8 cellular contexts compared by ENCODE assay signal in the genomic region with DNA sequence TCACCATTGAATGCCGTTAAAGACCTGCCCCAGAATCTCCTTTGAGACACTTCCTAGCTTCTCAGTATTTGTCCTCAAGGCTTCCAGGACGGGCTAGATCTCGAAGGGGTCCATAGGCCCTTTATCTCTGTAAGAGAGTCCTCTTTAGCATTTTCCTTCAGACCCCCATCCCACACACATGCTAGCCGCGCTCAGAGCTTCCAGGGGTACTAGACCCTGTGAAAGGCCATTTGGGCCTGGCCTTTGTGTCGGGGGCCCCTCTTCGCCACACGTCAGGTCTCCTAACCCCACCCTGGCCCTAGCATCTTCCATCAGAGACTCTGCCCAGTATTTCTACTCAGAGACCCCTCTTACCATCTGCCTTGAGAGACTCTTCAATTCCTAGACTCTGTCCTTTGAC. TPM values are rescaled to one million over a fixed set of nuclear protein-coding genes. Genes with fewer than 3 reads are reported as not detected.
DNase-seq lines count a peak whose midpoint lies in the region; TF ChIP-seq lines count a peak whose summit lies in the region.

No MANE protein-coding gene starts in this region.

- no peak overlapping the region for H4K91ac ChIP-seq in trophoblast cell (ENCODE audit: low read depth, low read length)

- H2BK5ac ChIP-seq in trophoblast cell (ENCODE audit: low read depth, low read length, poor library complexity), result no peak overlapping the region

- no peak overlapping the region for H2AK5ac ChIP-seq in trophoblast cell (ENCODE audit: low read length)

- no peaks in the 10 kb centered on the region for H3K9me3 ChIP-seq in ES-I3 (ENCODE audit: control insufficient read depth, insufficient read depth, low read length)
- H3K9me3 ChIP-seq in SJSA1 (replicated peaks), result no peaks in the 10 kb centered on the region
- no peaks in the 10 kb centered on the region for H3K9me3 ChIP-seq in esophagus muscularis mucosa
- no peaks in the 10 kb centered on the region for H3K9me3 ChIP-seq in trophoblast cell (ENCODE audit: insufficient read depth, low read depth, low read length)

- 53% methylated on average over 8 of the region's 8 CpGs for WGBS in esophagus muscularis mucosa
- no CpG with 5 or more reads among the region's 8 CpGs for WGBS in trophoblast cell (ENCODE audit: extremely low coverage, insufficient coverage, insufficient read length)

- H3K9ac ChIP-seq in ES-I3 (ENCODE audit: low read depth, low read length), result peak overlapping the region; percentile 92
- peak overlapping the region; percentile 97 for H3K9ac ChIP-seq in trophoblast cell (ENCODE audit: low read length)

- intact Hi-C loops in esophagus muscularis mucosa (cut with DNase I), result loop anchor here (10.0 kb wide), 1 partner anchor 830 kb away; no protein-coding TSS in a partner anchor

- peaks cover 18% of the 10 kb centered on the region for H3K79me2 ChIP-seq in trophoblast cell (ENCODE audit: control insufficient read depth, insufficient read depth, low read length, poor library complexity)

- H3K27me3 ChIP-seq in SJSA1 (replicated peaks) (no peaks in the 10 kb centered on the region), esophagus muscularis mucosa (no peaks in the 10 kb centered on the region), trophoblast cell (ENCODE audit: insufficient read depth, low read length) (no peaks in the 10 kb centered on the region)

- no peak for TF ChIP-seq EP300 in esophagus muscularis mucosa (IDR thresholded peaks at IDR 0.05)

- H3K23ac ChIP-seq in trophoblast cell (ENCODE audit: low read length), result no peak overlapping the region

- no peak overlapping the region for H4K8ac ChIP-seq in trophoblast cell (ENCODE audit: low read depth, low read length)

- peak overlapping the region; percentile 91 for H3K4me2 ChIP-seq in trophoblast cell (ENCODE audit: low read length)

- H3K4me3 ChIP-seq in SJSA1 (peak overlapping the region; percentile 87), esophagus muscularis mucosa (peak overlapping the region; percentile 72 to 95 (median 80)), trophoblast cell (ENCODE audit: low read depth, low read length) (peak overlapping the region; percentile 91)

- H3K36me3 ChIP-seq in ES-I3 (ENCODE audit: insufficient read depth, low read length), result peaks cover 29% of the 10 kb centered on the region
- peaks cover 43% of the 10 kb centered on the region for H3K36me3 ChIP-seq in SJSA1
- H3K36me3 ChIP-seq in esophagus muscularis mucosa, result peaks cover 0 to 17% (median 11%) of the 10 kb centered on the region in 4 donors
- H3K36me3 ChIP-seq in trophoblast cell (ENCODE audit: control insufficient read depth in 1 of 2, insufficient read depth in 2 of 2, low read length in 2 of 2), result peaks cover 12 to 23% of the 10 kb centered on the region in 2 experiments

- H4K12ac ChIP-seq in trophoblast cell (ENCODE audit: low read depth, low read length), result no peak overlapping the region

- H3K4ac ChIP-seq in trophoblast cell (ENCODE audit: low read depth, low read length), result peak overlapping the region; percentile 77

- no peak overlapping the region for H3K18ac ChIP-seq in trophoblast cell (ENCODE audit: low read length)

- DNase-seq in SJSA1 (ENCODE audit: low read depth in 1 of 2, low spot score in 2 of 2), result no peak
- DNase-seq in esophagus muscularis mucosa (ENCODE audit: extremely low spot score), result no peak
- DNase-seq in trophoblast cell, result peak in 1 of 2 donors; percentile 22
- no peak for DNase-seq in AML-193 (lab: John Stamatoyannopoulos, UW)
- no peak for DNase-seq in iPS-NIHi7 (ENCODE audit: extremely low spot score)
- no peak for DNase-seq in H4 (ENCODE audit: low spot score)
- DNase-seq in superior temporal gyrus (ENCODE audit: extremely low spot score), result no peak

- peaks cover 7% of the 10 kb centered on the region for H3K79me1 ChIP-seq in trophoblast cell (ENCODE audit: low read length)

- no peak overlapping the region for H2AFZ ChIP-seq in trophoblast cell (ENCODE audit: insufficient read depth, low read length, poor library complexity)

- no peak for TF ChIP-seq POLR2A in esophagus muscularis mucosa (IDR thresholded peaks at IDR 0.05; ENCODE audit: low read depth)

- TF ChIP-seq CTCF in esophagus muscularis mucosa (IDR thresholded peaks at IDR 0.05), result no peak

- H3K27ac ChIP-seq in SJSA1 (peak overlapping the region; percentile 94; the same call in 1 of the 2 replicates), esophagus muscularis mucosa (replicated peaks in 1 of 4) (peak overlapping the region; percentile 92 to 97 (median 96)), trophoblast cell (ENCODE audit: low read depth, low read length) (no peak overlapping the region)

- peaks cover 34% of the 10 kb centered on the region for H3K4me1 ChIP-seq in ES-I3 (ENCODE audit: insufficient read depth, low read length)
- peaks cover 24% of the 10 kb centered on the region for H3K4me1 ChIP-seq in SJSA1 (replicated peaks)
- H3K4me1 ChIP-seq in esophagus muscularis mucosa, result peaks cover 50 to 79% (median 61%) of the 10 kb centered on the region in 4 donors
- peaks cover 9 to 29% of the 10 kb centered on the region in 2 experiments for H3K4me1 ChIP-seq in trophoblast cell (ENCODE audit: control insufficient read depth in 1 of 2, insufficient read depth in 2 of 2, low read length in 2 of 2)

- H2BK120ac ChIP-seq in trophoblast cell (ENCODE audit: insufficient read depth, low read length, poor library complexity), result no peak overlapping the region

- H3K14ac ChIP-seq in trophoblast cell (ENCODE audit: low read length), result peak overlapping the region; percentile 92

- H2BK12ac ChIP-seq in trophoblast cell (ENCODE audit: low read length), result no peak overlapping the region

RNA-seq across cellular contexts. Expression of gene UBA1, which starts 0.8 kb away (rescaled TPM):
- 144 and 184 TPM in 2 replicates for total RNA-seq in SJSA1 (2014; rRNA removed; shearing (Covaris generic))
- total RNA-seq in esophagus muscularis mucosa, result 100 to 1,000 TPM; 125 to 218 (median 147) TPM
- polyA plus RNA-seq in trophoblast cell (2013), result 138 and 139 TPM in 2 replicates
- 105 and 130 TPM in 2 replicates for total RNA-seq in H4 (2014; rRNA removed; shearing (Covaris generic))

RNA-seq across cellular contexts. Expression of gene CDK16, which starts 24.1 kb away (rescaled TPM):
- 97.5 and 105 TPM in 2 replicates for total RNA-seq in SJSA1 (2014; rRNA removed; shearing (Covaris generic))
- total RNA-seq in esophagus muscularis mucosa, result 10 to 100 TPM; 51.9 to 87.1 (median 65.4) TPM
- 90.6 and 94.2 TPM in 2 replicates for polyA plus RNA-seq in trophoblast cell (2013)
- total RNA-seq in H4 (2014; rRNA removed; shearing (Covaris generic)), result 77.1 and 98.5 TPM in 2 replicates

RNA-seq across cellular contexts. Expression of gene USP11, which starts 38.4 kb away (rescaled TPM):
- 36.6 and 39.5 TPM in 2 replicates for total RNA-seq in SJSA1 (2014; rRNA removed; shearing (Covaris generic))
- total RNA-seq in esophagus muscularis mucosa, result 10 to 100 TPM; 23.3 to 44.1 (median 38.2) TPM
- polyA plus RNA-seq in trophoblast cell (2013), result 36.7 and 37.3 TPM in 2 replicates
- 33.0 and 36.5 TPM in 2 replicates for total RNA-seq in H4 (2014; rRNA removed; shearing (Covaris generic))

RNA-seq across cellular contexts. Expression of gene RBM10, which starts 49.4 kb away (rescaled TPM):
- 41.6 and 61.6 TPM in 2 replicates for total RNA-seq in SJSA1 (2014; rRNA removed; shearing (Covaris generic))
- 10 to 100 TPM; 25.3 to 38.4 (median 29.8) TPM for total RNA-seq in esophagus muscularis mucosa
- 39.7 and 40.1 TPM in 2 replicates for polyA plus RNA-seq in trophoblast cell (2013)
- total RNA-seq in H4 (2014; rRNA removed; shearing (Covaris generic)), result 37.9 and 42.3 TPM in 2 replicates

RNA-seq across cellular contexts. Expression of gene NDUFB11, which starts 49.9 kb away (rescaled TPM):
- total RNA-seq in SJSA1 (2014; rRNA removed; shearing (Covaris generic)), result 77.4 and 115 TPM in 2 replicates
- total RNA-seq in esophagus muscularis mucosa, result 10 to 100 TPM; 58.3 to 87.5 (median 76.3) TPM
- 94.5 and 94.9 TPM in 2 replicates for polyA plus RNA-seq in trophoblast cell (2013)
- total RNA-seq in H4 (2014; rRNA removed; shearing (Covaris generic)), result 129 and 138 TPM in 2 replicates
